Comparison of ENCODE assay signal across 1 cellular context in genomic region chr1:212691561-212692071, GRCh38.
TF ChIP-seq lines count a peak whose summit lies in the region.

No MANE protein-coding gene starts in this region.

TF ChIP-seq in GM12878, 131 proteins besides CTCF, POLR2A, EP300 and RAD21 (continued from another document and continues in another):
- TF ChIP-seq, protein P1, sequence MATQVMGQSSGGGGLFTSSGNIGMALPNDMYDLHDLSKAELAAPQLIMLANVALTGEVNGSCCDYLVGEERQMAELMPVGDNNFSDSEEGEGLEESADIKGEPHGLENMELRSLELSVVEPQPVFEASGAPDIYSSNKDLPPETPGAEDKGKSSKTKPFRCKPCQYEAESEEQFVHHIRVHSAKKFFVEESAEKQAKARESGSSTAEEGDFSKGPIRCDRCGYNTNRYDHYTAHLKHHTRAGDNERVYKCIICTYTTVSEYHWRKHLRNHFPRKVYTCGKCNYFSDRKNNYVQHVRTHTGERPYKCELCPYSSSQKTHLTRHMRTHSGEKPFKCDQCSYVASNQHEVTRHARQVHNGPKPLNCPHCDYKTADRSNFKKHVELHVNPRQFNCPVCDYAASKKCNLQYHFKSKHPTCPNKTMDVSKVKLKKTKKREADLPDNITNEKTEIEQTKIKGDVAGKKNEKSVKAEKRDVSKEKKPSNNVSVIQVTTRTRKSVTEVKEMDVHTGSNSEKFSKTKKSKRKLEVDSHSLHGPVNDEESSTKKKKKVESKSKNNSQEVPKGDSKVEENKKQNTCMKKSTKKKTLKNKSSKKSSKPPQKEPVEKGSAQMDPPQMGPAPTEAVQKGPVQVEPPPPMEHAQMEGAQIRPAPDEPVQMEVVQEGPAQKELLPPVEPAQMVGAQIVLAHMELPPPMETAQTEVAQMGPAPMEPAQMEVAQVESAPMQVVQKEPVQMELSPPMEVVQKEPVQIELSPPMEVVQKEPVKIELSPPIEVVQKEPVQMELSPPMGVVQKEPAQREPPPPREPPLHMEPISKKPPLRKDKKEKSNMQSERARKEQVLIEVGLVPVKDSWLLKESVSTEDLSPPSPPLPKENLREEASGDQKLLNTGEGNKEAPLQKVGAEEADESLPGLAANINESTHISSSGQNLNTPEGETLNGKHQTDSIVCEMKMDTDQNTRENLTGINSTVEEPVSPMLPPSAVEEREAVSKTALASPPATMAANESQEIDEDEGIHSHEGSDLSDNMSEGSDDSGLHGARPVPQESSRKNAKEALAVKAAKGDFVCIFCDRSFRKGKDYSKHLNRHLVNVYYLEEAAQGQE (IDR thresholded peaks at IDR 0.05; ENCODE audit: low read depth, low read length), result no peak
- TF ChIP-seq BACH1 (IDR thresholded peaks at IDR 0.05; ENCODE audit: borderline replicate concordance) (no peak), E2F4 (IDR thresholded peaks at IDR 0.05; ENCODE audit: low read depth, low read length) (no peak), CREB1 (IDR thresholded peaks at IDR 0.05; ENCODE audit: low read depth) (no peak), EED (IDR thresholded peaks at IDR 0.05; ENCODE audit: low read depth) (no peak), BRCA1 (IDR thresholded peaks at IDR 0.05; ENCODE audit: low read depth, low read length) (no peak), JUNB (IDR thresholded peaks at IDR 0.05) (peak; percentile 31; the same call in 1 of the 2 replicates), GABPA (IDR thresholded peaks at IDR 0.05; ENCODE audit: low read depth) (no peak), SP1 (IDR thresholded peaks at IDR 0.05; ENCODE audit: low read depth, low read length) (no peak), ZNF384 (IDR thresholded peaks at IDR 0.05; ENCODE audit: borderline replicate concordance, low read depth, low read length) (no peak), PAX5 (IDR thresholded peaks at IDR 0.05; ENCODE audit: borderline replicate concordance, low read depth, low read length) (peak; percentile 32; the same call in 1 of the 2 replicates), NBN (IDR thresholded peaks at IDR 0.05) (0 out of 2 replicates have a peak, but pooled peaks have one; percentile 17), MYB (IDR thresholded peaks at IDR 0.05; ENCODE audit: borderline replicate concordance, low read depth, low read length) (no peak), RFX5 (IDR thresholded peaks at IDR 0.05; ENCODE audit: low read depth, low read length) (no peak), ETV6 (conservative IDR thresholded peaks at IDR 0.05 in 1 of 2, IDR thresholded peaks at IDR 0.05 in 1 of 2; ENCODE audit: borderline replicate concordance in 1 of 2, low read depth in 1 of 2) (0 out of 4 replicates have a peak, but pooled peaks of 1 of the 2 experiments have one; percentile 19), IKZF2 (IDR thresholded peaks at IDR 0.05) (peak in 1 of 2 experiments; percentile 44; a peak in 1 of 4 replicates), JUND (IDR thresholded peaks at IDR 0.05; ENCODE audit: low read depth, low read length) (no peak), ZSCAN29 (IDR thresholded peaks at IDR 0.05) (no peak), KDM1A (IDR thresholded peaks at IDR 0.05; ENCODE audit: borderline replicate concordance) (no peak), CHD2 (IDR thresholded peaks at IDR 0.05; ENCODE audit: borderline replicate concordance, low read depth, low read length) (no peak), TCF12 (IDR thresholded peaks at IDR 0.05; ENCODE audit: low read depth, low read length) (no peak), IRF4 (IDR thresholded peaks at IDR 0.05; ENCODE audit: low read depth, low read length) (no peak), RAD51 (IDR thresholded peaks at IDR 0.05) (no peak), ELK1 (IDR thresholded peaks at IDR 0.05; ENCODE audit: low read depth, low read length) (no peak), ZNF622 (IDR thresholded peaks at IDR 0.05) (no peak), NFXL1 (IDR thresholded peaks at IDR 0.05; ENCODE audit: borderline replicate concordance) (no peak), MTA2 (IDR thresholded peaks at IDR 0.05; ENCODE audit: low read depth) (peak; percentile 71), IRF3 (IDR thresholded peaks at IDR 0.05) (no peak), CBX3 (IDR thresholded peaks at IDR 0.05; ENCODE audit: borderline replicate concordance, low read depth) (no peak), E2F8 (IDR thresholded peaks at IDR 0.05; ENCODE audit: low read depth, partially characterized antibody) (no peak), SREBF1 (IDR thresholded peaks at IDR 0.05; ENCODE audit: low read length) (no peak), POU2F2 (IDR thresholded peaks at IDR 0.05; ENCODE audit: borderline replicate concordance, low read depth, low read length) (0 out of 3 replicates have a peak, but pooled peaks have one; percentile 16), E4F1 (IDR thresholded peaks at IDR 0.05; ENCODE audit: borderline replicate concordance, partially characterized antibody) (no peak), FOXM1 (IDR thresholded peaks at IDR 0.05; ENCODE audit: low read depth, low read length) (no peak), EGR1 (IDR thresholded peaks at IDR 0.05; ENCODE audit: borderline replicate concordance in 1 of 2, low read depth in 2 of 2, low read length in 2 of 2) (no peak), NFYA (IDR thresholded peaks at IDR 0.05; ENCODE audit: borderline replicate concordance, low read depth, low read length) (no peak), SPI1 (IDR thresholded peaks at IDR 0.05; ENCODE audit: borderline replicate concordance, insufficient read depth, low read depth, low read length) (no peak), MTA3 (IDR thresholded peaks at IDR 0.05; ENCODE audit: borderline replicate concordance, low read length) (no peak), TAF1 (IDR thresholded peaks at IDR 0.05; ENCODE audit: borderline replicate concordance, low read depth, low read length) (no peak), HDAC6 (IDR thresholded peaks at IDR 0.05; ENCODE audit: unreplicated experiment) (no peak), MYC (IDR thresholded peaks at IDR 0.05; ENCODE audit: insufficient read depth, insufficient read length, insufficient replicate concordance, low read length, severe bottlenecking) (no peak), ZNF24 (IDR thresholded peaks at IDR 0.05) (no peak), CEBPB (IDR thresholded peaks at IDR 0.05; ENCODE audit: borderline replicate concordance in 1 of 2, low read depth in 2 of 2, low read length in 2 of 2) (no peak), NR2C2 (IDR thresholded peaks at IDR 0.05; ENCODE audit: borderline replicate concordance, control insufficient read depth, insufficient read length, low read depth) (no peak), TCF7 (IDR thresholded peaks at IDR 0.05; ENCODE audit: borderline replicate concordance) (no peak)
- TF ChIP-seq, protein P2, sequence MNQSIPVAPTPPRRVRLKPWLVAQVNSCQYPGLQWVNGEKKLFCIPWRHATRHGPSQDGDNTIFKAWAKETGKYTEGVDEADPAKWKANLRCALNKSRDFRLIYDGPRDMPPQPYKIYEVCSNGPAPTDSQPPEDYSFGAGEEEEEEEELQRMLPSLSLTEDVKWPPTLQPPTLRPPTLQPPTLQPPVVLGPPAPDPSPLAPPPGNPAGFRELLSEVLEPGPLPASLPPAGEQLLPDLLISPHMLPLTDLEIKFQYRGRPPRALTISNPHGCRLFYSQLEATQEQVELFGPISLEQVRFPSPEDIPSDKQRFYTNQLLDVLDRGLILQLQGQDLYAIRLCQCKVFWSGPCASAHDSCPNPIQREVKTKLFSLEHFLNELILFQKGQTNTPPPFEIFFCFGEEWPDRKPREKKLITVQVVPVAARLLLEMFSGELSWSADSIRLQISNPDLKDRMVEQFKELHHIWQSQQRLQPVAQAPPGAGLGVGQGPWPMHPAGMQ (IDR thresholded peaks at IDR 0.05; ENCODE audit: borderline replicate concordance), result no peak
- TF ChIP-seq, protein P3, sequence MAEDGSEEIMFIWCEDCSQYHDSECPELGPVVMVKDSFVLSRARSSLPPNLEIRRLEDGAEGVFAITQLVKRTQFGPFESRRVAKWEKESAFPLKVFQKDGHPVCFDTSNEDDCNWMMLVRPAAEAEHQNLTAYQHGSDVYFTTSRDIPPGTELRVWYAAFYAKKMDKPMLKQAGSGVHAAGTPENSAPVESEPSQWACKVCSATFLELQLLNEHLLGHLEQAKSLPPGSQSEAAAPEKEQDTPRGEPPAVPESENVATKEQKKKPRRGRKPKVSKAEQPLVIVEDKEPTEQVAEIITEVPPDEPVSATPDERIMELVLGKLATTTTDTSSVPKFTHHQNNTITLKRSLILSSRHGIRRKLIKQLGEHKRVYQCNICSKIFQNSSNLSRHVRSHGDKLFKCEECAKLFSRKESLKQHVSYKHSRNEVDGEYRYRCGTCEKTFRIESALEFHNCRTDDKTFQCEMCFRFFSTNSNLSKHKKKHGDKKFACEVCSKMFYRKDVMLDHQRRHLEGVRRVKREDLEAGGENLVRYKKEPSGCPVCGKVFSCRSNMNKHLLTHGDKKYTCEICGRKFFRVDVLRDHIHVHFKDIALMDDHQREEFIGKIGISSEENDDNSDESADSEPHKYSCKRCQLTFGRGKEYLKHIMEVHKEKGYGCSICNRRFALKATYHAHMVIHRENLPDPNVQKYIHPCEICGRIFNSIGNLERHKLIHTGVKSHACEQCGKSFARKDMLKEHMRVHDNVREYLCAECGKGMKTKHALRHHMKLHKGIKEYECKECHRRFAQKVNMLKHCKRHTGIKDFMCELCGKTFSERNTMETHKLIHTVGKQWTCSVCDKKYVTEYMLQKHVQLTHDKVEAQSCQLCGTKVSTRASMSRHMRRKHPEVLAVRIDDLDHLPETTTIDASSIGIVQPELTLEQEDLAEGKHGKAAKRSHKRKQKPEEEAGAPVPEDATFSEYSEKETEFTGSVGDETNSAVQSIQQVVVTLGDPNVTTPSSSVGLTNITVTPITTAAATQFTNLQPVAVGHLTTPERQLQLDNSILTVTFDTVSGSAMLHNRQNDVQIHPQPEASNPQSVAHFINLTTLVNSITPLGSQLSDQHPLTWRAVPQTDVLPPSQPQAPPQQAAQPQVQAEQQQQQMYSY (CRISPR knock-in tag; IDR thresholded peaks at IDR 0.05), result no peak
